8 cellular contexts compared by ENCODE assay signal in genomic region chr1:27772071-27772470, GRCh38. TPM values are rescaled to one million over a fixed set of nuclear protein-coding genes. Genes with fewer than 3 reads are reported as not detected.
DNase-seq lines count a peak whose midpoint lies in the region; ATAC-seq and TF ChIP-seq lines count a peak whose summit lies in the region.

No MANE protein-coding gene starts in this region.

- H3K4me3 ChIP-seq in left lung = peak overlapping the region; percentile 97 to 99
- H3K4me3 ChIP-seq in thymus (ENCODE audit: low read length) = peak overlapping the region; percentile 84

- H3K27ac Mint-ChIP-seq in activated T-cell treated with anti-CD3 and anti-CD28 coated beads, Interleukin-2, amount 50 U/mL, for 24 hours = peak overlapping the region; percentile 99
- peak overlapping the region; percentile 95 for H3K27ac Mint-ChIP-seq in activated naive CD8-positive, alpha-beta T cell

- no peaks in the 10 kb centered on the region for H3K27me3 ChIP-seq in left lung
- no peaks in the 10 kb centered on the region for H3K27me3 ChIP-seq in thymus (ENCODE audit: control insufficient read depth, insufficient read depth)

- no peak for DNase-seq in activated T-cell treated with anti-CD3 and anti-CD28 coated beads, Interleukin-2, amount 50 U/mL, for 24 hours
- no peak for DNase-seq in activated T-cell treated with anti-CD3 and anti-CD28 coated beads for 4 hours
- DNase-seq in left lung = no peak
- no peak for DNase-seq in NCI-H748 treated with DMSO at 0.1 percent for 48 hours (lab: John Stamatoyannopoulos, UW)
- no peak for DNase-seq in NCI-H2081 (lab: John Stamatoyannopoulos, UW)

- no peak for TF ChIP-seq CTCF in left lung (IDR thresholded peaks at IDR 0.05)

- no peaks in the 10 kb centered on the region for H3K9me3 Mint-ChIP-seq in activated T-cell treated with anti-CD3 and anti-CD28 coated beads, Interleukin-2, amount 50 U/mL, for 24 hours
- no peaks in the 10 kb centered on the region for H3K9me3 Mint-ChIP-seq in activated naive CD8-positive, alpha-beta T cell (ENCODE audit: low read depth)

- no peaks in the 10 kb centered on the region for H3K27me3 Mint-ChIP-seq in activated T-cell treated with anti-CD3 and anti-CD28 coated beads, Interleukin-2, amount 50 U/mL, for 24 hours
- no peaks in the 10 kb centered on the region for H3K27me3 Mint-ChIP-seq in activated naive CD8-positive, alpha-beta T cell

- H3K27ac ChIP-seq in left lung = peak overlapping the region; percentile 97 to 98
- H3K27ac ChIP-seq in thymus (ENCODE audit: low read depth) = peak overlapping the region; percentile 74

- H3K36me3 ChIP-seq in left lung (peaks cover 0 to 19% of the 10 kb centered on the region in 2 donors), thymus (ENCODE audit: control insufficient read depth, insufficient read depth) (no peaks in the 10 kb centered on the region)

- peak overlapping the region; percentile 89 for H3K4me3 Mint-ChIP-seq in activated T-cell treated with anti-CD3 and anti-CD28 coated beads, Interleukin-2, amount 50 U/mL, for 24 hours
- peak overlapping the region; percentile 95 for H3K4me3 Mint-ChIP-seq in activated naive CD8-positive, alpha-beta T cell

- H3K4me1 ChIP-seq in left lung = peaks cover 16 to 44% of the 10 kb centered on the region in 2 donors
- H3K4me1 ChIP-seq in thymus (ENCODE audit: control insufficient read depth, insufficient read depth, low read length) = peaks cover 6% of the 10 kb centered on the region

- H3K36me3 Mint-ChIP-seq in activated T-cell treated with anti-CD3 and anti-CD28 coated beads, Interleukin-2, amount 50 U/mL, for 24 hours (ENCODE audit: low read depth) = peaks cover 18% of the 10 kb centered on the region
- H3K36me3 Mint-ChIP-seq in activated naive CD8-positive, alpha-beta T cell = peaks cover 4% of the 10 kb centered on the region

- 14% methylated on average over 6 of the region's 6 CpGs for WGBS in thymus

- no peak for ATAC-seq in left lung
- ATAC-seq in HG02763 (IDR thresholded peaks at IDR 0.05; ENCODE audit: unreplicated experiment) = no peak

- intact Hi-C loops in left lung (cut with DNase I) = no loop called here

- H3K4me1 Mint-ChIP-seq in activated T-cell treated with anti-CD3 and anti-CD28 coated beads, Interleukin-2, amount 50 U/mL, for 24 hours (ENCODE audit: low read depth) = peaks cover 34% of the 10 kb centered on the region
- peaks cover 30% of the 10 kb centered on the region for H3K4me1 Mint-ChIP-seq in activated naive CD8-positive, alpha-beta T cell (ENCODE audit: low read depth)

- no peaks in the 10 kb centered on the region for H3K9me3 ChIP-seq in left lung
- H3K9me3 ChIP-seq in thymus (ENCODE audit: control insufficient read depth) = no peaks in the 10 kb centered on the region

RNA-seq across cellular contexts. Expression of gene STX12, which starts 0.9 kb away (rescaled TPM):
- total RNA-seq in left lung = 10 to 100 TPM; 79.3 TPM
- polyA plus RNA-seq in thymus = 46.7 TPM

RNA-seq across cellular contexts. Expression of gene FAM76A, which starts 46.3 kb away (rescaled TPM):
- 10 to 100 TPM; 16.1 to 19.3 TPM for total RNA-seq in left lung
- polyA plus RNA-seq in thymus = 8.9 TPM

RNA-seq across cellular contexts. Expression of gene PPP1R8, which starts 58.5 kb away (rescaled TPM):
- total RNA-seq in left lung = 10 to 100 TPM; 31.1 to 34.4 TPM
- polyA plus RNA-seq in thymus = 39.7 TPM
